In genomic region chr6:27830665-27831433, GRCh38 we compare ENCODE assay signal across 8 cellular contexts.
A peak's percentile ranks its signal among the peaks of the same experiment; 100 is the strongest.
DNase-seq lines count a peak whose midpoint lies in the region; ATAC-seq and TF ChIP-seq lines count a peak whose summit lies in the region.
"Not testable (repeated sequence)": the region's sequence is repeated elsewhere in the genome, so short reads cannot be mapped to it uniquely, and the experiment has no call there.

No MANE protein-coding gene starts in this region.

- peaks cover 15 to 18% of the 10 kb centered on the region in 2 experiments for H3K9me3 Mint-ChIP-seq in H9
- H3K9me3 Mint-ChIP-seq in activated naive CD4-positive, alpha-beta T cell treated with anti-CD3 and anti-CD28 coated beads, Interleukin-2, amount 50 U/mL, for 24 hours; natural killer cell treated with Interleukin-12 subunit alpha and Interleukin-12 subunit beta and Interleukin-15 and Interleukin-18, amount 100 ng/mL, for 72 hours: not testable (repeated sequence)

- H3K9ac ChIP-seq in H9 (ENCODE audit: extremely low read depth, insufficient read length, low read length) (peak overlapping the region; percentile 98), HUES64 (ENCODE audit: low read depth, low read length) (peak overlapping the region; percentile 93)

- H3K27ac ChIP-seq in H9 (ENCODE audit: insufficient read length, low read depth, low read length) (peak overlapping the region; percentile 86), HUES64 (ENCODE audit: low read depth, low read length) (peak overlapping the region; percentile 93), urinary bladder (ENCODE audit: low read depth) (peak overlapping the region; percentile 40)

- not testable (repeated sequence) for H4K91ac ChIP-seq in H9 (ENCODE audit: insufficient read length, low read depth, low read length)

- not testable (repeated sequence) for H4K8ac ChIP-seq in H9 (replicated peaks; ENCODE audit: insufficient read length, low read depth, low read length)

- H3K23me2 ChIP-seq in H9 (ENCODE audit: insufficient read length, low read depth, low read length, poor library complexity, severe bottlenecking): not testable (repeated sequence)

- H3K14ac ChIP-seq in H9 (ENCODE audit: insufficient read depth, low read length): peak overlapping the region; percentile 94; the same call in 1 of the 2 replicates

- not testable (repeated sequence) for H3K79me2 ChIP-seq in H9 (ENCODE audit: insufficient read depth, low read length)

- peak overlapping the region; percentile 85 for H3K18ac ChIP-seq in H9 (ENCODE audit: insufficient read length, low read depth, low read length)

- TF ChIP-seq POLR2A in Raji (IDR thresholded peaks at IDR 0.05; ENCODE audit: insufficient read depth, low read depth, low read length): peak; percentile 93

- peak in 1 of 2 donors; percentile 91 for ATAC-seq in natural killer cell treated with Interleukin-12 subunit alpha and Interleukin-12 subunit beta and Interleukin-15 and Interleukin-18, amount 100 ng/mL, for 72 hours

- not testable (repeated sequence) for TF ChIP-seq CTCF in GM13977 (IDR thresholded peaks at IDR 0.05; ENCODE audit: extremely low read depth, insufficient read depth, missing control alignments); H9 (conservative IDR thresholded peaks at IDR 0.05); fibroblast of villous mesenchyme (IDR thresholded peaks at IDR 0.05; ENCODE audit: insufficient read depth, low read depth, low read length)

- H2BK5ac ChIP-seq in H9 (ENCODE audit: insufficient read length, low read length): peak overlapping the region; percentile 85

- H3K56ac ChIP-seq in H9 (ENCODE audit: insufficient read length, low read depth, low read length): peak overlapping the region; percentile 30

- H2AFZ ChIP-seq in H9 (ENCODE audit: low read length): not testable (repeated sequence)

- not testable (repeated sequence) for H3K9me3 ChIP-seq in H9 (ENCODE audit: control insufficient read depth, low read depth, low read length); HUES64 (ENCODE audit: insufficient read depth, low read depth, low read length)

- not testable (repeated sequence) for H3K36me3 ChIP-seq in HUES64 (ENCODE audit: insufficient read depth, low read length); urinary bladder (ENCODE audit: insufficient read depth)

- peak overlapping the region; percentile 91 for H3K4me2 ChIP-seq in H9 (ENCODE audit: insufficient read depth, insufficient read length, low read length)

- peak; percentile 58 for DNase-seq in GM13977 (ENCODE audit: low spot score)
- not testable (repeated sequence) for DNase-seq in H9; natural killer cell treated with Interleukin-12 subunit alpha and Interleukin-12 subunit beta and Interleukin-15 and Interleukin-18, amount 100 ng/mL, for 72 hours (ENCODE audit: low spot score)
- DNase-seq in fibroblast of villous mesenchyme (ENCODE audit: low read depth): peak; percentile 45

- not testable (repeated sequence) for H3K27me3 Mint-ChIP-seq in H9 (ENCODE audit: low read depth); activated naive CD4-positive, alpha-beta T cell treated with anti-CD3 and anti-CD28 coated beads, Interleukin-2, amount 50 U/mL, for 24 hours; natural killer cell treated with Interleukin-12 subunit alpha and Interleukin-12 subunit beta and Interleukin-15 and Interleukin-18, amount 100 ng/mL, for 72 hours

- H3K27me3 ChIP-seq in H9 (ENCODE audit: insufficient read depth, low read length); HUES64 (ENCODE audit: insufficient read depth, low read length): not testable (repeated sequence)

- H2BK15ac ChIP-seq in H9 (ENCODE audit: low read depth, low read length): not testable (repeated sequence)

- not testable (repeated sequence) for H3K23ac ChIP-seq in H9 (ENCODE audit: insufficient read length, low read depth, low read length)

- peak overlapping the region; percentile 52 for H2BK120ac ChIP-seq in H9 (ENCODE audit: low read depth, low read length, poor library complexity, severe bottlenecking)

- not testable (repeated sequence) for H4K20me1 ChIP-seq in H9 (ENCODE audit: control insufficient read depth, insufficient read depth, insufficient read length)

- H3K4me3 ChIP-seq in HUES64 (ENCODE audit: low read length) (peak overlapping the region; percentile 71), fibroblast of villous mesenchyme (ENCODE audit: low read depth, low read length) (peak overlapping the region; percentile 67), urinary bladder (ENCODE audit: low read depth, low read length) (peak overlapping the region; percentile 26)

- H2BK12ac ChIP-seq in H9 (ENCODE audit: insufficient read length, low read depth, low read length): not testable (repeated sequence)

- peak overlapping the region; percentile 26 for H4K5ac ChIP-seq in H9 (ENCODE audit: insufficient read length, low read depth, low read length)

- WGBS in H9 (ENCODE audit: extremely low coverage, insufficient read length, low lambda C conversion rate): no CpG with 5 or more reads among the region's 51 CpGs
- WGBS in HUES64: under 1% methylated on average over 27 of the region's 51 CpGs
- WGBS in urinary bladder: 13% methylated on average over 29 of the region's 51 CpGs

- H3K4ac ChIP-seq in H9 (ENCODE audit: low read depth, low read length): not testable (repeated sequence)

- H3K36me3 Mint-ChIP-seq in H9 (ENCODE audit: insufficient read depth in 1 of 3, low read depth in 3 of 3): peaks cover 13 to 23% (median 20%) of the 10 kb centered on the region in 3 experiments
- not testable (repeated sequence) for H3K36me3 Mint-ChIP-seq in activated naive CD4-positive, alpha-beta T cell treated with anti-CD3 and anti-CD28 coated beads, Interleukin-2, amount 50 U/mL, for 24 hours; natural killer cell treated with Interleukin-12 subunit alpha and Interleukin-12 subunit beta and Interleukin-15 and Interleukin-18, amount 100 ng/mL, for 72 hours

- H3K27ac Mint-ChIP-seq in H9: peak overlapping the region; percentile 94 to 100 (median 98)
- peak overlapping the region; percentile 89 for H3K27ac Mint-ChIP-seq in activated naive CD4-positive, alpha-beta T cell treated with anti-CD3 and anti-CD28 coated beads, Interleukin-2, amount 50 U/mL, for 24 hours
- peak overlapping the region; percentile 89 to 95 for H3K27ac Mint-ChIP-seq in natural killer cell treated with Interleukin-12 subunit alpha and Interleukin-12 subunit beta and Interleukin-15 and Interleukin-18, amount 100 ng/mL, for 72 hours

- peaks cover 25 to 26% of the 10 kb centered on the region in 2 experiments for H3K4me1 Mint-ChIP-seq in H9
- H3K4me1 Mint-ChIP-seq in activated naive CD4-positive, alpha-beta T cell treated with anti-CD3 and anti-CD28 coated beads, Interleukin-2, amount 50 U/mL, for 24 hours: peaks cover 42% of the 10 kb centered on the region
- peaks cover 28 to 29% of the 10 kb centered on the region in 2 donors for H3K4me1 Mint-ChIP-seq in natural killer cell treated with Interleukin-12 subunit alpha and Interleukin-12 subunit beta and Interleukin-15 and Interleukin-18, amount 100 ng/mL, for 72 hours (ENCODE audit: low read depth in 2 of 2)

- in situ Hi-C loops in GM13977 (cut with MboI; ENCODE audit: low pct_unique_long_range_greater_than_20kb, low sequenced_read_pairs, unreplicated experiment): not testable (repeated sequence)

- H3K79me1 ChIP-seq in H9 (ENCODE audit: insufficient read depth, low read depth, low read length, poor library complexity, severe bottlenecking): not testable (repeated sequence)

- H2AK5ac ChIP-seq in H9 (ENCODE audit: insufficient read length, low read length): not testable (repeated sequence)

- not testable (repeated sequence) for H2BK20ac ChIP-seq in H9 (ENCODE audit: low read depth, low read length, poor library complexity, severe bottlenecking)

- peak overlapping the region; percentile 91 to 98 for H3K4me3 Mint-ChIP-seq in H9
- peak overlapping the region; percentile 84 for H3K4me3 Mint-ChIP-seq in activated naive CD4-positive, alpha-beta T cell treated with anti-CD3 and anti-CD28 coated beads, Interleukin-2, amount 50 U/mL, for 24 hours
- H3K4me3 Mint-ChIP-seq in natural killer cell treated with Interleukin-12 subunit alpha and Interleukin-12 subunit beta and Interleukin-15 and Interleukin-18, amount 100 ng/mL, for 72 hours: peak overlapping the region; percentile 85

- not testable (repeated sequence) for H3T11ph ChIP-seq in H9 (ENCODE audit: low read length)

- H3K4me1 ChIP-seq in H9 (ENCODE audit: insufficient read depth, low read length); urinary bladder (ENCODE audit: insufficient read depth): not testable (repeated sequence)
- peaks cover 20% of the 10 kb centered on the region for H3K4me1 ChIP-seq in HUES64 (ENCODE audit: insufficient read depth, low read length)

Comparison
In these comparisons a context has a peak if more than half of its experiments do, and no peak if none do; other contexts are left out.
1. H3K27ac ChIP-seq: peak in every context shown above with its lines; median percentile 93 in HUES64; 86 in H9; 40 in urinary bladder.